Comparison of ENCODE assay signal across 8 cellular contexts in the genomic region with DNA sequence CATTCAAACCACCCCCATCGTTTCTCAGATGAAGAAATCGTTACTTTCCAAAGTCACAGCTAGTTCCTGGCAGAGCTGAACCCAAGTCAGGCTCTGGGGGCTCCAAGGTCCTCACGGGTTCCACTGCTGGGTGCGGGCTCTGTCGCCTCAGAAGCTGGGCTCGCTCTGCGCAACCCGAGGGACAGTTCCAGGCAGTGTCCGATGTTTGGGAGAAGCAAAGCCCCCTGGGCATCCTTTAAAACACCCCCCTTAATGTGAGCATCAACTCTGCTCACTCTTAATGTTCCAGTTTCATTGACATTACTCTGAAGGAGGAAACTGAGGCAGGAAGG. TPM values are rescaled to one million over a fixed set of nuclear protein-coding genes. Genes with fewer than 3 reads are reported as not detected.
DNase-seq lines count a peak whose midpoint lies in the region; FAIRE-seq and TF ChIP-seq lines count a peak whose summit lies in the region.

No MANE protein-coding gene starts in this region.

- H3K27ac ChIP-seq in GM23248 (no peak overlapping the region), adrenal gland (peak overlapping the region; percentile 82 to 96 (median 88)), sigmoid colon (peak overlapping the region; percentile 57 to 83 (median 66)), small intestine (ENCODE audit: low read depth in 1 of 2, low read length in 1 of 2) (no peak overlapping the region), PC-9 (no peak overlapping the region)

- H3K36me3 ChIP-seq in GM23248 (ENCODE audit: low read depth) (no peaks in the 10 kb centered on the region), adrenal gland (replicated peaks in 1 of 2) (no peaks in the 10 kb centered on the region), iPS-15b (ENCODE audit: control insufficient read depth, insufficient read depth, low read length) (no peaks in the 10 kb centered on the region), sigmoid colon (no peaks in the 10 kb centered on the region), small intestine (ENCODE audit: control insufficient read depth in 2 of 2, insufficient read depth in 2 of 2, low read length in 2 of 2) (no peaks in the 10 kb centered on the region), PC-9 (ENCODE audit: low read depth) (no peaks in the 10 kb centered on the region)

- no TSS peak for BruUV-seq in PC-9 (replicated peaks; lab: Mats Ljungman, UMichigan)

- in situ Hi-C loops in GM23248 (cut with MboI) = no loop called here

- H3K9ac ChIP-seq in GM23248 = peak overlapping the region; percentile 65
- peak overlapping the region; percentile 38 for H3K9ac ChIP-seq in iPS-15b (ENCODE audit: low read depth, low read length)

- POLR2A ChIA-PET in PC-9 (lab: Charles Lee; ENCODE audit: unreplicated experiment) = interaction anchor here (0.6 kb wide), 1 partner anchor 467 kb away, joined by 4 read pairs; no protein-coding TSS in a partner anchor

- CTCF ChIA-PET in PC-9 (lab: Charles Lee) = no interaction called here

- intact Hi-C loops in adrenal gland (cut with DNase I) = no loop called here
- intact Hi-C loops in sigmoid colon (cut with DNase I) = loop anchor here (10.0 kb wide), 1 partner anchor 118 kb away; no protein-coding TSS in a partner anchor
- intact Hi-C loops in PC-9 (cut with micrococcal nuclease; ENCODE audit: unreplicated experiment) = no loop called here

- no peak for TF ChIP-seq EP300 in sigmoid colon (IDR thresholded peaks at IDR 0.05)

- WGBS in GM23248 (ENCODE audit: low coverage in 1 of 2, low lambda C conversion rate in 2 of 2, missing lambda C conversion rate in 2 of 2), 2 experiments = 23 to 24% methylated on average over 9 of the region's 9 CpGs
- 33 to 49% (median 38%) methylated on average over 9 of the region's 9 CpGs; no CpG with 5 or more reads in 1 of the 4 donors for WGBS in adrenal gland, 4 donors
- WGBS in sigmoid colon, 2 donors = 78 to 93% methylated on average over 9 of the region's 9 CpGs
- 72 to 90% (median 90%) methylated on average over 9 of the region's 9 CpGs for WGBS in small intestine, 3 donors

- DNase-seq in GM23248 (no peak), adrenal gland (no peak), sigmoid colon (no peak), NCI-H524 treated with DMSO at 0.1 percent for 48 hours (lab: John Stamatoyannopoulos, UW) (no peak), hippocampal formation (lab: John Stamatoyannopoulos, UW) (no peak), small intestine (no peak), PC-9 (no peak)

- H3K9me3 ChIP-seq in GM23248 (ENCODE audit: low read depth) (no peaks in the 10 kb centered on the region), adrenal gland (replicated peaks in 1 of 3) (no peaks in the 10 kb centered on the region), iPS-15b (ENCODE audit: control insufficient read depth, insufficient read depth, low read length) (no peaks in the 10 kb centered on the region), sigmoid colon (no peaks in the 10 kb centered on the region), small intestine (ENCODE audit: control insufficient read depth, low read depth) (no peaks in the 10 kb centered on the region), PC-9 (ENCODE audit: insufficient read depth, low read depth) (no peaks in the 10 kb centered on the region)

- H2AFZ ChIP-seq in GM23248 (peak overlapping the region; percentile 89), PC-9 (no peak overlapping the region)

- H3K4me1 ChIP-seq in GM23248 (ENCODE audit: insufficient read depth) = peaks cover 16% of the 10 kb centered on the region; the same call in 1 of the 2 replicates
- H3K4me1 ChIP-seq in adrenal gland (replicated peaks in 1 of 2) = peaks cover 19 to 28% of the 10 kb centered on the region in 2 donors
- H3K4me1 ChIP-seq in iPS-15b (ENCODE audit: control insufficient read depth, insufficient read depth, low read length) = peaks cover 3% of the 10 kb centered on the region
- peaks cover 0 to 8% (median 7%) of the 10 kb centered on the region in 4 donors for H3K4me1 ChIP-seq in sigmoid colon
- H3K4me1 ChIP-seq in small intestine (ENCODE audit: control insufficient read depth in 2 of 2, insufficient read depth in 1 of 2, low read depth in 1 of 2, low read length in 1 of 2) = no peaks in the 10 kb centered on the region
- no peaks in the 10 kb centered on the region for H3K4me1 ChIP-seq in PC-9 (replicated peaks; ENCODE audit: insufficient read depth)

- H3K9me2 ChIP-seq in GM23248 (ENCODE audit: insufficient read depth) (no peaks in the 10 kb centered on the region), PC-9 (ENCODE audit: insufficient read depth) (no peaks in the 10 kb centered on the region)

- peaks cover 22% of the 10 kb centered on the region; the same call in 1 of the 2 replicates for H3F3A ChIP-seq in GM23248 (ENCODE audit: insufficient read depth)
- H3F3A ChIP-seq in PC-9 (ENCODE audit: insufficient read depth, low read depth) = no peaks in the 10 kb centered on the region

- H3K4me3 ChIP-seq in GM23248 (peak overlapping the region; percentile 75), adrenal gland (peak overlapping the region; percentile 13 to 62 (median 52)), iPS-15b (ENCODE audit: low read depth, low read length) (peak overlapping the region; percentile 70), sigmoid colon (peak overlapping the region; percentile 40 to 66 (median 48)), small intestine (ENCODE audit: low read depth in 1 of 2, low read length in 2 of 2) (no peak overlapping the region), PC-9 (no peak overlapping the region)

- H3K27me3 ChIP-seq in GM23248 (replicated peaks; ENCODE audit: insufficient read depth) = no peaks in the 10 kb centered on the region
- no peaks in the 10 kb centered on the region for H3K27me3 ChIP-seq in adrenal gland
- H3K27me3 ChIP-seq in iPS-15b (ENCODE audit: control insufficient read depth, insufficient read depth, low read length) = peaks cover 19% of the 10 kb centered on the region
- H3K27me3 ChIP-seq in sigmoid colon = no peaks in the 10 kb centered on the region
- H3K27me3 ChIP-seq in small intestine (ENCODE audit: control insufficient read depth in 2 of 2, insufficient read depth in 2 of 2, low read length in 2 of 2) = no peaks in the 10 kb centered on the region
- no peaks in the 10 kb centered on the region for H3K27me3 ChIP-seq in PC-9 (ENCODE audit: insufficient read depth, low read depth)

- no peak for FAIRE-seq in small intestine (lab: Jason Lieb, UNC)

- H4K20me1 ChIP-seq in GM23248 (ENCODE audit: insufficient read depth) = no peaks in the 10 kb centered on the region
- no peaks in the 10 kb centered on the region for H4K20me1 ChIP-seq in PC-9 (ENCODE audit: insufficient read depth)

- H3K79me2 ChIP-seq in GM23248 (ENCODE audit: insufficient read depth) (no peaks in the 10 kb centered on the region), PC-9 (ENCODE audit: low read depth) (no peaks in the 10 kb centered on the region)

- H3K4me2 ChIP-seq in GM23248 (ENCODE audit: unreplicated experiment) (peak overlapping the region; percentile 82), PC-9 (no peak overlapping the region)

- TF ChIP-seq POLR2A in adrenal gland (IDR thresholded peaks at IDR 0.05) (no peak), sigmoid colon (IDR thresholded peaks at IDR 0.05) (no peak)

- TF ChIP-seq CTCF in adrenal gland (IDR thresholded peaks at IDR 0.05) = no peak
- TF ChIP-seq CTCF in sigmoid colon (IDR thresholded peaks at IDR 0.05) = no peak
- TF ChIP-seq CTCF in PC-9 (conservative IDR thresholded peaks at IDR 0.05) = no peak

RNA-seq across cellular contexts. Expression of gene AOX1, which starts 0.8 kb away (rescaled TPM):
- 46.0 and 47.9 TPM in 2 replicates for total RNA-seq in GM23248 (2014; rRNA removed; shearing (Covaris generic))
- polyA plus RNA-seq in GM23248 (2016; fragmentation: Nextera tagmentation; extraction: Ambion mirVana) (18.9 and 20.5 TPM in 2 replicates), adrenal gland (100 to 1,000 TPM; 101 to 406 (median 127) TPM), sigmoid colon (10 to 100 TPM in 1 of 3 donors, 1 to 10 TPM in 2; 1.6 to 27.0 (median 8.9) TPM), small intestine (10 to 100 TPM in 1 of 3 donors, 1 to 10 TPM in 1, under 1 TPM in 1; 0.45 to 27.3 (median 1.6) TPM)
- total RNA-seq in adrenal gland (1,000 to 10,000 TPM in 2 of 8 donors, 100 to 1,000 TPM in 6; 650 to 1,121 (median 899) TPM), sigmoid colon (10 to 100 TPM; 20.8 to 65.5 (median 53.9) TPM), PC-9 (2021) (4.1 and 5.1 TPM in 2 replicates)

Comparison
In these comparisons a context has a peak if more than half of its experiments do, and no peak if none do; other contexts are left out.
1. H3K27ac ChIP-seq: peak in adrenal gland (5 of 5) and sigmoid colon (4 of 4); none in GM23248 (single experiment), small intestine (0 of 2) and PC-9 (single experiment).
2. H3K4me3 ChIP-seq: peak in GM23248 (single experiment), adrenal gland (4 of 4), iPS-15b (single experiment) and sigmoid colon (4 of 4); none in small intestine (0 of 2) and PC-9 (single experiment).
3. RNA of gene AOX1, which starts 0.8 kb away (total RNA-seq): 650 to 1,121 TPM in adrenal gland; 20.8 to 65.5 TPM in sigmoid colon, 46.0 to 47.9 TPM in GM23248 and 4.1 to 5.1 TPM in PC-9; every median in the first group is over 4 times any median in the second.